8 cellular contexts compared by ENCODE assay signal in genomic region chr3:186783070-186783730, GRCh38. TPM values are rescaled to one million over a fixed set of nuclear protein-coding genes. Genes with fewer than 3 reads are reported as not detected.
DNase-seq lines count a peak whose midpoint lies in the region; ATAC-seq, FAIRE-seq and TF ChIP-seq lines count a peak whose summit lies in the region.

Gene EIF4A2 (plus strand): TSS chr3:186783577. CDS start chr3:186783611, 34 bp downstream.

- in situ Hi-C loops in GM18951 (cut with MboI; ENCODE audit: low sequenced_read_pairs, unreplicated experiment): no loop called here

- intact Hi-C loops in activated B cell treated with CpG ODN at 0.5 μM for 24 hours (cut with micrococcal nuclease): loop anchor here (1.0 to 10.0 kb wide), 10 partner anchors 11 to 845 kb away; partner anchors contain the start of genes DNAJB11, ETV5, RFC4 and ST6GAL1

- TF ChIP-seq POLR2A in GM18951 (IDR thresholded peaks at IDR 0.05; ENCODE audit: extremely low read depth, insufficient read depth, insufficient read length): peak; percentile 99

- no peaks in the 10 kb centered on the region for H3K27me3 ChIP-seq in bronchial epithelial cell (ENCODE audit: control insufficient read depth, insufficient read depth, low read length)
- no peaks in the 10 kb centered on the region for H3K27me3 ChIP-seq in small intestine (ENCODE audit: control insufficient read depth in 2 of 2, insufficient read depth in 2 of 2, low read length in 2 of 2)

- peaks cover 55% of the 10 kb centered on the region for H3K36me3 Mint-ChIP-seq in activated B cell treated with CpG ODN at 0.5 μM for 24 hours (ENCODE audit: low read depth)

- FAIRE-seq in bronchial epithelial cell (lab: Jason Lieb, UNC) (no peak), small intestine (lab: Jason Lieb, UNC) (no peak)

- H3K36me3 ChIP-seq in bronchial epithelial cell (ENCODE audit: control insufficient read depth, insufficient read depth, low read length) (peaks cover 23% of the 10 kb centered on the region), small intestine (ENCODE audit: control insufficient read depth in 2 of 2, insufficient read depth in 2 of 2, low read length in 2 of 2) (peaks cover 15 to 25% of the 10 kb centered on the region in 2 donors)

- H3K4me3 Mint-ChIP-seq in activated B cell treated with CpG ODN at 0.5 μM for 24 hours: peak within 1 kb of the TSS; percentile 98

- peaks cover 48% of the 10 kb centered on the region for H3K4me1 Mint-ChIP-seq in activated B cell treated with CpG ODN at 0.5 μM for 24 hours

- no peak for TF ChIP-seq CTCF in AG04449 (IDR thresholded peaks at IDR 0.05; ENCODE audit: insufficient read depth, low read length, missing control alignments)
- TF ChIP-seq CTCF in activated B cell treated with CpG ODN at 0.5 μM for 24 hours (IDR thresholded peaks at IDR 0.05): no peak
- TF ChIP-seq CTCF in bronchial epithelial cell (IDR thresholded peaks at IDR 0.05; ENCODE audit: insufficient read depth, low read length, severe bottlenecking): no peak

- no peaks in the 10 kb centered on the region for H3K27me3 Mint-ChIP-seq in activated B cell treated with CpG ODN at 0.5 μM for 24 hours

- 0% methylated on average over 45 to 59 of the region's 59 CpGs for WGBS in small intestine, 3 donors

- peak within 1 kb of the TSS; percentile 99 for H3K27ac Mint-ChIP-seq in activated B cell treated with CpG ODN at 0.5 μM for 24 hours

- POLR2A ChIA-PET in AG04449 (lab: Yijun Ruan, JAX) (interaction anchor here (0.6 to 3.8 kb wide), 26 partner anchors 9 to 927 kb away, joined by 3 to 73 read pairs (median 6); partner anchors contain the start of genes AHSG, DNAJB11 and TRA2B), activated B cell treated with CpG ODN at 0.5 μM for 24 hours (lab: Charles Lee) (interaction anchor here (0.5 to 6.0 kb wide), 53 partner anchors 9 to 1603 kb away, joined by 3 to 258 read pairs (median 7); partner anchors contain the start of genes DGKG, DNAJB11, ETV5 and HRG)

- peak within 1 kb of the TSS; percentile 98 for H3K4me3 ChIP-seq in AG04449 (ENCODE audit: low read depth, low read length)
- H3K4me3 ChIP-seq in bronchial epithelial cell (ENCODE audit: low read depth, low read length): peak within 1 kb of the TSS; percentile 88
- H3K4me3 ChIP-seq in small intestine (ENCODE audit: low read depth in 1 of 2, low read length in 2 of 2): peak within 1 kb of the TSS; percentile 93 to 97

- H3K9me3 Mint-ChIP-seq in activated B cell treated with CpG ODN at 0.5 μM for 24 hours: no peaks in the 10 kb centered on the region

- H3K4me1 ChIP-seq in small intestine (ENCODE audit: control insufficient read depth in 2 of 2, insufficient read depth in 1 of 2, low read depth in 1 of 2, low read length in 1 of 2): peaks cover 0 to 7% of the 10 kb centered on the region in 2 donors

- ATAC-seq in HG03175 (IDR thresholded peaks at IDR 0.05; ENCODE audit: unreplicated experiment): peak; percentile 69
- ATAC-seq in activated B cell treated with CpG ODN at 0.5 μM for 24 hours (ENCODE audit: low read depth): peak; percentile 77

- peak within 1 kb of the TSS; percentile 96 to 99 for H3K27ac ChIP-seq in small intestine (ENCODE audit: low read depth in 1 of 2, low read length in 1 of 2)

- CTCF ChIA-PET in AG04449 (lab: Yijun Ruan, JAX): interaction anchor here (1.0 to 4.6 kb wide), 4 partner anchors 10 to 167 kb away, joined by 3 to 49 read pairs (median 5); no protein-coding TSS in a partner anchor
- CTCF ChIA-PET in activated B cell treated with CpG ODN at 0.5 μM for 24 hours (lab: Charles Lee): interaction anchor here (1.1 to 1.8 kb wide), 4 partner anchors 10 to 356 kb away, joined by 3 to 7 read pairs (median 4); partner anchors contain the start of gene RPL39L

- H3K9me3 ChIP-seq in small intestine (ENCODE audit: control insufficient read depth, low read depth): no peaks in the 10 kb centered on the region

- peak; percentile 52 for DNase-seq in AG04449 (ENCODE audit: low read depth, low spot score)
- peak; percentile 95 for DNase-seq in NCI-H345 (lab: John Stamatoyannopoulos, UW)
- peak; percentile 88 for DNase-seq in activated B cell treated with CpG ODN at 0.5 μM for 24 hours
- DNase-seq in bronchial epithelial cell (ENCODE audit: low read depth): peak; percentile 66
- peak; percentile 95 for DNase-seq in iPS-NIHi7 (ENCODE audit: extremely low spot score)
- DNase-seq in small intestine: peak; percentile 89

RNA-seq across cellular contexts. Expression of gene EIF4A2, which starts in this region (rescaled TPM):
- 533 and 574 TPM in 2 replicates for total RNA-seq in activated B cell treated with CpG ODN at 0.5 μM for 24 hours
- total RNA-seq in bronchial epithelial cell: 357 and 614 TPM in 2 replicates
- polyA plus RNA-seq in small intestine: 100 to 1,000 TPM; 288 to 461 (median 331) TPM

Comparison
In these comparisons a context has a peak if more than half of its experiments do, and no peak if none do; other contexts are left out.
1. Peak in every context shown above with its lines: DNase-seq, ATAC-seq, H3K4me3 ChIP-seq and H3K27ac ChIP-seq.